Comparison of ENCODE assay signal across 14 cellular contexts in the genomic region with DNA sequence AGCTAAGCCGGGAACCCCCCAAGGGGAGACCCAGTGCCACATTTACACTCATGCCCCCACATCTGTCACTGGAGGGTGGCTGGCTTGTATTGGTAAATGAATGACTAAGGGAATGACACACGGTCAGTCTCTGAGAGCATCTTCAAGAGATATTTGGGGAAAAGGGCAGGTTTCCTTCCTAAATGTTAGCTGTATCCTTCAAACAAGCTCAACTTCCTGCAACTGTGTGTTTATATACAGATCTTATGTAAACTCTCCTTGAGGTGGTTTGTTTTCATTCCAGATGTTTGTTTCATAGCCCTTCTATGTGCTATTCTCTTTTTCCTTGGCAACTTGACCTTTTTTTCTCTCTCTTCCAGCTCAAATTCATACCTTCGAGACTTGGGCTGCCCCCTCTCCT.
"Had no signal": no experiment of that assay in that cellular context is flagged by ENCODE, and none has a peak within 500 bp of the region (broad histone marks: within the 10 kb centered on the region; RNA-seq: fewer than 3 reads in every experiment).

No MANE protein-coding gene starts in this region.

- H3K4me3 ChIP-seq: adrenal gland, coronary artery, left lung, sigmoid colon had no signal

- DNase-seq: activated CD4-positive, alpha-beta T cell treated with anti-CD3 and anti-CD28 coated beads for 4 hours; activated CD8-positive, alpha-beta T cell treated with anti-CD3 and anti-CD28 coated beads, Interleukin-2, amount 10 ng/mL, durations not matched to agents 7 days and 5 days; activated naive CD4-positive, alpha-beta T cell treated with anti-CD3 and anti-CD28 coated beads, Interleukin-2, amount 10 ng/mL, durations not matched to agents 7 days and 5 days; adrenal gland; central memory CD4-positive, alpha-beta T cell; effector CD4-positive, alpha-beta T cell; islet precursor cell; left lung; nephron progenitor cell; sigmoid colon; stimulated activated CD4-positive, alpha-beta T cell treated with anti-CD3 and anti-CD28 coated beads, Interleukin-2, amount 100 ng/mL, for 48 hours; stimulated activated naive CD4-positive, alpha-beta T cell treated with Interleukin-2 at 50 U/mL for 16 hours; T-helper 9 cell had no signal

- H3K4me1 ChIP-seq: left lung had no signal

- H3K27ac ChIP-seq: adrenal gland, coronary artery, left lung, sigmoid colon had no signal

- H3K9me3 ChIP-seq: adrenal gland, left lung, sigmoid colon had no signal

- H3K36me3 ChIP-seq: adrenal gland, left lung, sigmoid colon had no signal

- H3K27me3 ChIP-seq: adrenal gland had no signal

- ATAC-seq: activated CD8-positive, alpha-beta T cell treated with anti-CD3 and anti-CD28 coated beads, Interleukin-2, amount 10 ng/mL, durations not matched to agents 7 days and 5 days; left lung had no signal
